In genomic region chr9:96376926-96377874, GRCh38 we compare ENCODE assay signal across 10 cellular contexts. TPM values are rescaled to one million over a fixed set of nuclear protein-coding genes. Genes with fewer than 3 reads are reported as not detected.
DNase-seq lines count a peak whose midpoint lies in the region; ATAC-seq and TF ChIP-seq lines count a peak whose summit lies in the region.
"Had no signal": no experiment of that assay in that cellular context is flagged by ENCODE, and none has a peak within 500 bp of the region (broad histone marks: within the 10 kb centered on the region; RNA-seq: fewer than 3 reads in every experiment).

No MANE protein-coding gene starts in this region.

- no peaks in the 10 kb centered on the region for H3K36me3 ChIP-seq in transverse colon

- TF ChIP-seq CTCF in transverse colon (IDR thresholded peaks at IDR 0.05): no peak

- H3K4me3 Mint-ChIP-seq in activated T-helper 17 cell treated with anti-CD3 and anti-CD28 coated beads, Interleukin-2, amount 50 U/mL, for 72 hours: no peak overlapping the region

- H3K4me3 ChIP-seq in right cardiac atrium (ENCODE audit: low read length) (no peak overlapping the region), transverse colon (no peak overlapping the region)

- DNase-seq in NCI-H510A treated with DMSO at 0.1 percent for 48 hours (lab: John Stamatoyannopoulos, UW) (peak; percentile 33), NCI-H510A (lab: John Stamatoyannopoulos, UW) (no peak), right cardiac atrium (no peak), transverse colon (no peak), NCI-H1694 (lab: John Stamatoyannopoulos, UW) (no peak), NCI-H2227 treated with DMSO at 0.1 percent for 48 hours (lab: John Stamatoyannopoulos, UW) (no peak)
- no peak for DNase-seq in stimulated activated naive CD8-positive, alpha-beta T cell treated with anti-CD3 and anti-CD28 coated beads, Interleukin-15, Interleukin-2, amounts not matched to agents 100 U/mL and 50 U/mL, for 24 hours
- DNase-seq: cerebellar nuclear complex; stimulated activated CD4-positive, alpha-beta T cell treated with anti-CD3 and anti-CD28 coated beads, Interleukin-4, amount 100 ng/mL, for 24 hours had no signal

- peak overlapping the region; percentile 73 for H3K27ac Mint-ChIP-seq in activated T-helper 17 cell treated with anti-CD3 and anti-CD28 coated beads, Interleukin-2, amount 50 U/mL, for 72 hours

- in situ Hi-C loops in transverse colon (cut with MboI; ENCODE audit: low pct_ligation_motif_present in 1 of 4, low pct_unique_long_range_greater_than_20kb in 1 of 4, low sequenced_read_pairs in 3 of 4): no loop called here

- TF ChIP-seq EP300 in transverse colon (IDR thresholded peaks at IDR 0.05; ENCODE audit: low read depth): no peak

- intact Hi-C loops in right cardiac atrium (cut with DNase I) (no loop called here), transverse colon (cut with DNase I; ENCODE audit: low total_unique reads) (no loop called here)

- peaks cover 18% of the 10 kb centered on the region for H3K4me1 Mint-ChIP-seq in activated T-helper 17 cell treated with anti-CD3 and anti-CD28 coated beads, Interleukin-2, amount 50 U/mL, for 72 hours

- H3K27me3 ChIP-seq in right cardiac atrium (ENCODE audit: control insufficient read depth, insufficient read depth): no peaks in the 10 kb centered on the region
- no peaks in the 10 kb centered on the region for H3K27me3 ChIP-seq in transverse colon

- H3K4me1 ChIP-seq in right cardiac atrium (ENCODE audit: control insufficient read depth, insufficient read depth, low read length) (peaks cover 4% of the 10 kb centered on the region), transverse colon (peaks cover 9 to 57% (median 33%) of the 10 kb centered on the region in 4 donors)

- H3K9me3 ChIP-seq in right cardiac atrium (ENCODE audit: control insufficient read depth, low read length) (no peaks in the 10 kb centered on the region), transverse colon (no peaks in the 10 kb centered on the region)

- no peak for ATAC-seq in activated T-helper 17 cell treated with anti-CD3 and anti-CD28 coated beads, Interleukin-2, amount 50 U/mL, for 72 hours (replicated peaks)
- ATAC-seq in right cardiac atrium: peak in 1 of 2 donors; percentile 55
- no peak for ATAC-seq in stimulated activated naive CD8-positive, alpha-beta T cell treated with anti-CD3 and anti-CD28 coated beads, Interleukin-15, Interleukin-2, amounts not matched to agents 100 U/mL and 50 U/mL, for 24 hours

- H3K36me3 Mint-ChIP-seq in activated T-helper 17 cell treated with anti-CD3 and anti-CD28 coated beads, Interleukin-2, amount 50 U/mL, for 72 hours (ENCODE audit: low read depth): peaks cover 17% of the 10 kb centered on the region

- 58% methylated on average over 11 of the region's 11 CpGs for WGBS in right cardiac atrium
- 54 to 83% methylated on average over 8 to 11 of the region's 11 CpGs for WGBS in transverse colon (ENCODE audit: low coverage in 1 of 2), 2 donors

- no peaks in the 10 kb centered on the region for H3K9me3 Mint-ChIP-seq in activated T-helper 17 cell treated with anti-CD3 and anti-CD28 coated beads, Interleukin-2, amount 50 U/mL, for 72 hours

- H3K27me3 Mint-ChIP-seq in activated T-helper 17 cell treated with anti-CD3 and anti-CD28 coated beads, Interleukin-2, amount 50 U/mL, for 72 hours: no peaks in the 10 kb centered on the region

- no peak for TF ChIP-seq POLR2A in transverse colon (IDR thresholded peaks at IDR 0.05)

- H3K27ac ChIP-seq in right cardiac atrium (ENCODE audit: low read length): peak overlapping the region; percentile 61
- peak overlapping the region; percentile 28 to 65 (median 55) for H3K27ac ChIP-seq in transverse colon

RNA-seq across cellular contexts. Expression of gene SLC35D2, which starts 6.3 kb away (rescaled TPM):
- total RNA-seq in activated T-helper 17 cell treated with anti-CD3 and anti-CD28 coated beads, Interleukin-2, amount 50 U/mL, for 72 hours: 1 to 10 TPM; 7.1 to 9.3 TPM
- total RNA-seq in right cardiac atrium: 10 to 100 TPM; 13.0 to 17.9 (median 15.2) TPM
- 10.5 TPM for polyA plus RNA-seq in right cardiac atrium
- total RNA-seq in transverse colon: 10 to 100 TPM; 35.4 to 91.3 (median 72.7) TPM

RNA-seq across cellular contexts. Expression of gene ZNF367, which starts 41.0 kb away (rescaled TPM):
- 10 to 100 TPM; 25.4 to 27.8 TPM for total RNA-seq in activated T-helper 17 cell treated with anti-CD3 and anti-CD28 coated beads, Interleukin-2, amount 50 U/mL, for 72 hours
- total RNA-seq in right cardiac atrium (1 to 10 TPM; 1.3 to 1.7 (median 1.5) TPM), transverse colon (1 to 10 TPM in 3 of 4 donors, not detected in 1; 1.2 to 2.1 (median 1.4) TPM)
- polyA plus RNA-seq in right cardiac atrium: 0.86 TPM

Comparison
In these comparisons a context has a peak if more than half of its experiments do, and no peak if none do; other contexts are left out.
1. RNA of gene ZNF367, which starts 41.0 kb away (total RNA-seq): 25.4 to 27.8 TPM in activated T-helper 17 cell treated with anti-CD3 and anti-CD28 coated beads, Interleukin-2, amount 50 U/mL, for 72 hours; 1.3 to 1.7 TPM in right cardiac atrium and 1.2 to 2.1 TPM in transverse colon; every median in the first group is over 4 times any median in the second.